Comparison of ENCODE assay signal across 12 cellular contexts in genomic region chr4:123412700-123413512, GRCh38. TPM values are rescaled to one million over a fixed set of nuclear protein-coding genes. Genes with fewer than 3 reads are reported as not detected.
DNase-seq lines count a peak whose midpoint lies in the region; ATAC-seq and TF ChIP-seq lines count a peak whose summit lies in the region.
"Had no signal": no experiment of that assay in that cellular context is flagged by ENCODE, and none has a peak within 500 bp of the region (broad histone marks: within the 10 kb centered on the region; RNA-seq: fewer than 3 reads in every experiment).

No MANE protein-coding gene starts in this region.

- no peaks in the 10 kb centered on the region for H3K36me3 Mint-ChIP-seq in activated naive CD4-positive, alpha-beta T cell treated with anti-CD3 and anti-CD28 coated beads, Interleukin-2, amount 10 ng/mL, durations not matched to agents 7 days and 5 days
- no peaks in the 10 kb centered on the region for H3K36me3 Mint-ChIP-seq in osteocyte (ENCODE audit: unreplicated experiment)

- DNase-seq in activated naive CD4-positive, alpha-beta T cell treated with anti-CD3 and anti-CD28 coated beads, Interleukin-2, amount 10 ng/mL, durations not matched to agents 7 days and 5 days = no peak
- no peak for DNase-seq in activated naive CD4-positive, alpha-beta T cell treated with anti-CD3 and anti-CD28 coated beads, Interleukin-2, amount 50 U/mL, for 16 hours
- DNase-seq in Panc1 (ENCODE audit: low read depth, low spot score) (no peak), fibroblast of the aortic adventitia (ENCODE audit: low read depth) (peak; percentile 77), thyroid gland (no peak), HuH-7.5 (ENCODE audit: low spot score) (no peak), nucleus accumbens (lab: John Stamatoyannopoulos, UW) (no peak), osteocyte (ENCODE audit: extremely low spot score, unreplicated experiment) (no peak)
- DNase-seq: activated CD4-positive, alpha-beta T cell treated with anti-CD3 and anti-CD28 coated beads for 48 hours; stimulated activated CD4-positive, alpha-beta T cell treated with anti-CD3 and anti-CD28 coated beads, Interleukin-4, amount 100 ng/mL, for 4 hours had no signal

- 75 to 88% methylated on average over 4 of the region's 4 CpGs for WGBS in thyroid gland, 2 donors

- H3K4me1 ChIP-seq in Panc1 (ENCODE audit: control insufficient read depth, insufficient read depth, low read length) (peaks cover 73% of the 10 kb centered on the region), thyroid gland (peaks cover 6 to 12% of the 10 kb centered on the region in 2 donors)

- POLR2A ChIA-PET in Panc1 (lab: Charles Lee) = no interaction called here

- TF ChIP-seq POLR2A in thyroid gland (IDR thresholded peaks at IDR 0.05) = no peak

- peak overlapping the region; percentile 94 for H3K27ac ChIP-seq in Panc1 (ENCODE audit: low read length)
- peak overlapping the region in 2 of 3 donors; percentile 19 to 32 for H3K27ac ChIP-seq in thyroid gland
- H3K27ac ChIP-seq: RWPE1, tibial nerve had no signal

- CTCF ChIA-PET in activated naive CD4-positive, alpha-beta T cell treated with anti-CD3 and anti-CD28 coated beads, Interleukin-2, amount 10 ng/mL, durations not matched to agents 7 days and 5 days (lab: Charles Lee) = interaction anchor here (0.9 to 1.9 kb wide), 2 partner anchors 31 to 32 kb away, joined by 4 to 6 read pairs; no protein-coding TSS in a partner anchor
- CTCF ChIA-PET in Panc1 (lab: Charles Lee) = no interaction called here

- no peaks in the 10 kb centered on the region for H3K9me3 Mint-ChIP-seq in activated naive CD4-positive, alpha-beta T cell treated with anti-CD3 and anti-CD28 coated beads, Interleukin-2, amount 10 ng/mL, durations not matched to agents 7 days and 5 days
- H3K9me3 Mint-ChIP-seq in osteocyte (ENCODE audit: unreplicated experiment) = no peaks in the 10 kb centered on the region

- H3K36me3 ChIP-seq in Panc1 (ENCODE audit: control insufficient read depth, insufficient read depth, low read length) (no peaks in the 10 kb centered on the region), thyroid gland (no peaks in the 10 kb centered on the region)
- H3K36me3 ChIP-seq: tibial nerve had no signal

- peaks cover 51% of the 10 kb centered on the region for H3K4me1 Mint-ChIP-seq in activated naive CD4-positive, alpha-beta T cell treated with anti-CD3 and anti-CD28 coated beads, Interleukin-2, amount 10 ng/mL, durations not matched to agents 7 days and 5 days
- peaks cover 44% of the 10 kb centered on the region for H3K4me1 Mint-ChIP-seq in osteocyte (ENCODE audit: unreplicated experiment)

- H3K9me3 ChIP-seq in Panc1 (ENCODE audit: control insufficient read depth, insufficient read depth, low read depth, low read length) (no peaks in the 10 kb centered on the region), thyroid gland (no peaks in the 10 kb centered on the region)
- H3K9me3 ChIP-seq: tibial nerve had no signal

- H3K4me3 ChIP-seq in Panc1 (ENCODE audit: low read depth in 2 of 2, low read length in 2 of 2) (0 out of 4 replicates have a peak overlapping the region, but pooled peaks of 1 of the 2 experiments have one; percentile 0), fibroblast of the aortic adventitia (ENCODE audit: low read depth, low read length) (no peak overlapping the region), thyroid gland (replicated peaks in 1 of 3) (no peak overlapping the region)
- H3K4me3 ChIP-seq: tibial nerve had no signal

- in situ Hi-C loops in Panc1 (cut with HindIII; ENCODE audit: low pct_unique_long_range_greater_than_20kb, low sequenced_read_pairs) = no loop called here

- no peaks in the 10 kb centered on the region for H3K27me3 ChIP-seq in Panc1 (ENCODE audit: control insufficient read depth, insufficient read depth, low read length)
- no peaks in the 10 kb centered on the region for H3K27me3 ChIP-seq in thyroid gland
- H3K27me3 ChIP-seq: tibial nerve had no signal

- no peak for ATAC-seq in Panc1

- no peaks in the 10 kb centered on the region for H3K27me3 Mint-ChIP-seq in activated naive CD4-positive, alpha-beta T cell treated with anti-CD3 and anti-CD28 coated beads, Interleukin-2, amount 10 ng/mL, durations not matched to agents 7 days and 5 days
- no peaks in the 10 kb centered on the region for H3K27me3 Mint-ChIP-seq in osteocyte (ENCODE audit: unreplicated experiment)

- TF ChIP-seq CTCF in Panc1 (IDR thresholded peaks at IDR 0.05) (no peak), fibroblast of the aortic adventitia (IDR thresholded peaks at IDR 0.05; ENCODE audit: insufficient read depth, low read length) (no peak), thyroid gland (IDR thresholded peaks at IDR 0.05) (no peak), osteocyte (IDR thresholded peaks at IDR 0.05) (no peak)

- BruUV-seq in Panc1 (replicated peaks; lab: Mats Ljungman, UMichigan) = no TSS peak

- intact Hi-C loops in Panc1 (cut with micrococcal nuclease; ENCODE audit: unreplicated experiment) (loop anchor here (10.0 kb wide), 1 partner anchor 252 kb away; no protein-coding TSS in a partner anchor), thyroid gland (cut with DNase I) (no loop called here)

- peak overlapping the region; percentile 68 for H3K27ac Mint-ChIP-seq in activated naive CD4-positive, alpha-beta T cell treated with anti-CD3 and anti-CD28 coated beads, Interleukin-2, amount 10 ng/mL, durations not matched to agents 7 days and 5 days
- no peak overlapping the region for H3K27ac Mint-ChIP-seq in osteocyte (ENCODE audit: unreplicated experiment)

- H3K4me3 Mint-ChIP-seq in activated naive CD4-positive, alpha-beta T cell treated with anti-CD3 and anti-CD28 coated beads, Interleukin-2, amount 10 ng/mL, durations not matched to agents 7 days and 5 days = no peak overlapping the region
- H3K4me3 Mint-ChIP-seq in osteocyte (ENCODE audit: unreplicated experiment) = no peak overlapping the region

RNA-seq across cellular contexts. Expression of gene SPRY1, which starts 16.3 kb away (rescaled TPM):
- total RNA-seq in Panc1 (2021; ENCODE audit: unreplicated experiment) (77.8 TPM), fibroblast of the aortic adventitia (ENCODE audit: low replicate concordance) (33.0 and 44.2 TPM in 2 replicates), thyroid gland (100 to 1,000 TPM in 2 of 4 donors, 10 to 100 TPM in 2; 52.2 to 142 (median 100) TPM), osteocyte (51.0 and 51.7 TPM in 2 replicates)
- 68.8 TPM for polyA plus RNA-seq in Panc1 (2012; ENCODE audit: insufficient read length)
